Comparison of ENCODE assay signal across 8 cellular contexts in the genomic region with DNA sequence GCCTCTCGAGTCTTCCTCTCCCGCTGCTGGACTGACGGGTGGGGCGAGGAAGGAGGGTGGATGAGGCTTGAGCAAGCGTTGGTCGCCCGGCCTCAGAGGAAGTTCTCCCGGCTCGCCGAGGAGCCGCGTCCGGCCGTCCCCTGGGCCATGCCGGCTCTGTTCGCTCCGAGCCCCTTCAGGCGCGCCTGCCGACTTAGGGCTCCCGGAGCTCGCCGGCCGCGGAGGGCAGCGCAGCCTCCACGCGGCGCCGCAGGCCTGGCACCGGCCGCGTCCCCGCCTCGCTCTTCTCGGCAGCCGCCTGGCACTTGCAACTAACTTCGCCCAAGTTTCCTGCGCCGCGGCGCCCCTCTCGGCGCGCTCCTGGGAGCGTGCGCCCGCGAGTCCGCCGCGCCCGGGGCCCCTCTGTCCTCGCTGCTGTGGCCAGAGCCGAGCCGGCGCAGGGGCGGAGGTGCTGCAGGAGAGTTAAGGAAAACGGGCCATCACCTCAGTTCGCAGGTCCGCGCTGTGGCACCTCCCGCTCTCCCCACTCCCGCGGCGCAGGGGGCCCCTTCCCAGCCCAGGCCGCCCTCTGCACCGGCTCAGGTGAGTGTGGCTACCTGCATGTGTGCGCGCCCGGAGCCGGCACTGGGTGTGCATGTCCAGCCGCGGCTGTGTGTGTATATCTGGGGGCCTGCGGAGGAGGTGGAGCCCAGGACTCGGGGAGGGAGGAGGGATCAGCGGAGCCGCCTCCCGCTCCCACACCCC. TPM values are rescaled to one million over a fixed set of nuclear protein-coding genes. Genes with fewer than 3 reads are reported as not detected.
DNase-seq lines count a peak whose midpoint lies in the region; ATAC-seq and TF ChIP-seq lines count a peak whose summit lies in the region.

No MANE protein-coding gene starts in this region.

- no peak for TF ChIP-seq CTCF in A673 (conservative IDR thresholded peaks at IDR 0.05; ENCODE audit: low read depth, low read length)
- TF ChIP-seq CTCF in GM20000 (IDR thresholded peaks at IDR 0.05; ENCODE audit: extremely low read depth, missing control alignments) = no peak

- H3K27me3 ChIP-seq in A673 (replicated peaks; ENCODE audit: insufficient read depth, low read depth, low read length, poor library complexity) (peaks cover 95% of the 10 kb centered on the region), right cardiac atrium (ENCODE audit: control insufficient read depth, insufficient read depth) (peaks cover 4% of the 10 kb centered on the region)

- peak overlapping the region; percentile 29 for H3K4me3 ChIP-seq in A673 (ENCODE audit: low read depth, low read length, poor library complexity, severe bottlenecking)
- H3K4me3 ChIP-seq in right cardiac atrium (ENCODE audit: low read length) = peak overlapping the region; percentile 22

- no TSS peak for BruUV-seq in A673 (replicated peaks; lab: Mats Ljungman, UMichigan)

- CTCF ChIA-PET in A673 (lab: Charles Lee) = interaction anchor here (0.6 kb wide), 1 partner anchor 458 kb away, joined by 5 read pairs; no protein-coding TSS in a partner anchor

- no peaks in the 10 kb centered on the region for H3K36me3 ChIP-seq in A673 (ENCODE audit: insufficient read depth, low read length, poor library complexity, severe bottlenecking)

- intact Hi-C loops in A673 (cut with micrococcal nuclease; ENCODE audit: unreplicated experiment) = no loop called here
- intact Hi-C loops in right cardiac atrium (cut with DNase I) = no loop called here
- intact Hi-C loops in sciatic nerve (cut with DNase I) = no loop called here

- POLR2A ChIA-PET in A673 (lab: Charles Lee; ENCODE audit: low non-redundant PET) = no interaction called here

- H3K27ac ChIP-seq in A673 (ENCODE audit: low read depth, low read length, poor library complexity, severe bottlenecking) = no peak overlapping the region
- no peak overlapping the region for H3K27ac ChIP-seq in right cardiac atrium (ENCODE audit: low read length)

- ATAC-seq in right cardiac atrium (peak; percentile 70 to 81), sciatic nerve (peak; percentile 61), HG02938 (IDR thresholded peaks at IDR 0.05; ENCODE audit: unreplicated experiment) (no peak), HG03378 (IDR thresholded peaks at IDR 0.05; ENCODE audit: unreplicated experiment) (no peak)

- DNase-seq in A673 (ENCODE audit: low spot score) (peak; percentile 44), GM20000 (ENCODE audit: low spot score) (peak; percentile 13), right cardiac atrium (peak; percentile 35 to 64 (median 60)), sciatic nerve (ENCODE audit: low spot score) (no peak), germinal center (ENCODE audit: low spot score) (no peak)
- peak; percentile 34 to 46 for DNase-seq in activated T-cell treated with anti-CD3 and anti-CD28 coated beads, Interleukin-2, amount 50 U/mL, for 48 hours

- H3K9me3 ChIP-seq in A673 (ENCODE audit: low read depth, low read length, poor library complexity, severe bottlenecking) = no peaks in the 10 kb centered on the region
- H3K9me3 ChIP-seq in right cardiac atrium (ENCODE audit: control insufficient read depth, low read length) = no peaks in the 10 kb centered on the region

- WGBS in right cardiac atrium = 1% methylated on average over 79 of the region's 79 CpGs

- H3K4me1 ChIP-seq in A673 (ENCODE audit: insufficient read depth, low read length, poor library complexity, severe bottlenecking) = peaks cover 5% of the 10 kb centered on the region
- no peaks in the 10 kb centered on the region for H3K4me1 ChIP-seq in right cardiac atrium (ENCODE audit: control insufficient read depth, insufficient read depth, low read length)

RNA-seq across cellular contexts. Expression of gene SOX21, which starts 0.6 kb away (rescaled TPM):
- total RNA-seq in A673 (2021) (not detected in 2 replicates), right cardiac atrium (not detected), sciatic nerve (not detected)
- polyA plus RNA-seq in right cardiac atrium = not detected

Comparison
In these comparisons a context has a peak if more than half of its experiments do, and no peak if none do; other contexts are left out.
1. DNase-seq: peak in A673 (single experiment), GM20000 (single experiment), activated T-cell treated with anti-CD3 and anti-CD28 coated beads, Interleukin-2, amount 50 U/mL, for 48 hours (2 of 2) and right cardiac atrium (3 of 3); none in sciatic nerve (single experiment) and germinal center (single experiment).
2. ATAC-seq: peak in right cardiac atrium (2 of 2) and sciatic nerve (single experiment); none in HG02938 (single experiment) and HG03378 (single experiment).